Comparison of ENCODE assay signal across 19 cellular contexts in genomic region chr5:133916914-133917313, GRCh38.
"Had no signal": no experiment of that assay in that cellular context is flagged by ENCODE, and none has a peak within 500 bp of the region (broad histone marks: within the 10 kb centered on the region; RNA-seq: fewer than 3 reads in every experiment).

No MANE protein-coding gene starts in this region.

- H3K9me3 ChIP-seq: left ventricle myocardium inferior, lower lobe of right lung, right atrium auricular region, sigmoid colon, suprapubic skin, thyroid gland, upper lobe of left lung, uterus had no signal

- H3K36me3 ChIP-seq: left ventricle myocardium inferior, lower lobe of right lung, right atrium auricular region, sigmoid colon, suprapubic skin, thyroid gland, upper lobe of left lung, uterus had no signal

- ATAC-seq: left cardiac atrium; lower lobe of right lung; natural killer cell; stimulated activated naive CD8-positive, alpha-beta T cell treated with anti-CD3 and anti-CD28 coated beads, Interleukin-15, Interleukin-2, amounts not matched to agents 100 U/mL and 50 U/mL, for 24 hours had no signal

- H3K27me3 ChIP-seq: dorsolateral prefrontal cortex, hepatocyte, right atrium auricular region, sigmoid colon, suprapubic skin, thyroid gland, upper lobe of left lung, uterus had no signal

- H3K4me3 ChIP-seq: dorsolateral prefrontal cortex, hepatocyte, left ventricle myocardium inferior, lower lobe of right lung, right atrium auricular region, sigmoid colon, skin epidermis, suprapubic skin, thyroid gland, upper lobe of left lung, uterus had no signal

- DNase-seq: dorsolateral prefrontal cortex; effector CD8-positive, alpha-beta T cell; foreskin melanocyte; head of caudate nucleus; kidney; left cardiac atrium; left ventricle myocardium inferior; lower lobe of right lung; natural killer cell; sigmoid colon; stimulated activated CD4-positive, alpha-beta T cell treated with anti-CD3 and anti-CD28 coated beads, Interleukin-12 subunit alpha, Interleukin-12 subunit beta, amount 100 ng/mL, for 4 hours; stimulated activated naive CD8-positive, alpha-beta T cell treated with anti-CD3 and anti-CD28 coated beads, Interleukin-15, Interleukin-2, amounts not matched to agents 100 U/mL and 50 U/mL, for 24 hours; thyroid gland; upper lobe of left lung; uterus had no signal

- H3K27ac ChIP-seq: dorsolateral prefrontal cortex, hepatocyte, left ventricle myocardium inferior, lower lobe of right lung, right atrium auricular region, sigmoid colon, skin epidermis, suprapubic skin, thyroid gland, upper lobe of left lung, uterus had no signal

- H3K4me1 ChIP-seq: left ventricle myocardium inferior, lower lobe of right lung, right atrium auricular region, sigmoid colon, suprapubic skin, thyroid gland, upper lobe of left lung, uterus had no signal
